ENCODE assay signal across 22 cellular contexts in genomic region chr9:122134822-122135528, GRCh38. TPM values are rescaled to one million over a fixed set of nuclear protein-coding genes. Genes with fewer than 3 reads are reported as not detected.
A peak's percentile ranks its signal among the peaks of the same experiment; 100 is the strongest.
DNase-seq lines count a peak whose midpoint lies in the region; ATAC-seq and TF ChIP-seq lines count a peak whose summit lies in the region.
"Had no signal": no experiment of that assay in that cellular context is flagged by ENCODE, and none has a peak within 500 bp of the region (broad histone marks: within the 10 kb centered on the region; RNA-seq: fewer than 3 reads in every experiment).

No MANE protein-coding gene starts in this region.

- H3K4me2 ChIP-seq in H9 (ENCODE audit: insufficient read depth, insufficient read length, low read length), result no peak overlapping the region
- H3K4me2 ChIP-seq: hepatocyte had no signal

- no peak overlapping the region for H2BK15ac ChIP-seq in H9 (ENCODE audit: low read depth, low read length)

- no peak overlapping the region for H3T11ph ChIP-seq in H9 (ENCODE audit: low read length)

- no peak overlapping the region for H4K91ac ChIP-seq in H9 (ENCODE audit: insufficient read length, low read depth, low read length)

- H3K4me3 ChIP-seq in fibroblast of the aortic adventitia (ENCODE audit: low read depth, low read length), result no peak overlapping the region
- H3K4me3 ChIP-seq: body of pancreas, esophagus muscularis mucosa, hepatocyte, MG63 had no signal

- H3K23me2 ChIP-seq in H9 (ENCODE audit: insufficient read length, low read depth, low read length, poor library complexity, severe bottlenecking), result no peaks in the 10 kb centered on the region

- intact Hi-C loops in activated naive CD4-positive, alpha-beta T cell treated with anti-CD3 and anti-CD28 coated beads for 36 hours (cut with micrococcal nuclease), result no loop called here

- no peaks in the 10 kb centered on the region; a peak in 1 of 7 replicates for H3K36me3 Mint-ChIP-seq in H9 (ENCODE audit: insufficient read depth in 1 of 3, low read depth in 3 of 3)
- H3K36me3 Mint-ChIP-seq in WTC11, result no peaks in the 10 kb centered on the region
- H3K36me3 Mint-ChIP-seq in activated naive CD4-positive, alpha-beta T cell treated with anti-CD3 and anti-CD28 coated beads for 36 hours (ENCODE audit: low read depth), result no peaks in the 10 kb centered on the region
- H3K36me3 Mint-ChIP-seq: activated CD8-positive, alpha-beta memory T cell treated with anti-CD3 and anti-CD28 coated beads, Interleukin-2, amount 10 ng/mL, durations not matched to agents 7 days and 5 days; naive thymus-derived CD8-positive, alpha-beta T cell had no signal

- no peaks in the 10 kb centered on the region for H3K27me3 ChIP-seq in H9 (ENCODE audit: insufficient read depth, low read length)
- H3K27me3 ChIP-seq: BE2C, body of pancreas, esophagus muscularis mucosa, MG63 had no signal

- TF ChIP-seq CTCF in H9 (conservative IDR thresholded peaks at IDR 0.05), result 0 out of 3 replicates have a peak, but pooled peaks have one; percentile 21
- TF ChIP-seq CTCF in WTC11 (IDR thresholded peaks at IDR 0.05), result no peak
- no peak for TF ChIP-seq CTCF in fibroblast of the aortic adventitia (IDR thresholded peaks at IDR 0.05; ENCODE audit: insufficient read depth, low read length)

- H3K79me1 ChIP-seq in H9 (ENCODE audit: insufficient read depth, low read depth, low read length, poor library complexity, severe bottlenecking), result no peaks in the 10 kb centered on the region

- CTCF ChIA-PET in WTC11 (lab: Charles Lee), result interaction anchor here (0.8 to 5.8 kb wide), 15 partner anchors 10 to 329 kb away, joined by 3 to 40 read pairs (median 6); partner anchors contain the start of genes MORN5 and NDUFA8
- CTCF ChIA-PET in activated naive CD4-positive, alpha-beta T cell treated with anti-CD3 and anti-CD28 coated beads for 36 hours (lab: Charles Lee), result interaction anchor here (0.5 to 5.1 kb wide), 5 partner anchors 10 to 118 kb away, joined by 3 to 29 read pairs (median 3); no protein-coding TSS in a partner anchor

- no peak overlapping the region for H3K9ac ChIP-seq in H9 (ENCODE audit: extremely low read depth, insufficient read length, low read length)

- WGBS in H9 (ENCODE audit: extremely low coverage, insufficient read length, low lambda C conversion rate), result no CpG with 5 or more reads among the region's 12 CpGs

- H2AFZ ChIP-seq in H9 (ENCODE audit: low read length), result no peak overlapping the region
- H2AFZ ChIP-seq: hepatocyte had no signal

- H3K27ac Mint-ChIP-seq in H9 (no peak overlapping the region; a peak in 1 of 7 replicates), WTC11 (no peak overlapping the region)
- H3K27ac Mint-ChIP-seq in activated naive CD4-positive, alpha-beta T cell treated with anti-CD3 and anti-CD28 coated beads for 36 hours, result no peak overlapping the region
- H3K27ac Mint-ChIP-seq: activated B cell treated with CpG ODN at 0.5 μM for 24 hours; activated CD8-positive, alpha-beta memory T cell treated with anti-CD3 and anti-CD28 coated beads, Interleukin-2, amount 10 ng/mL, durations not matched to agents 7 days and 5 days; dendritic cell treated with granulocyte-macrophage colony-stimulating factor and Interleukin-4, amounts not matched to agents 40 ng/mL and 50 ng/mL, for 4 days; naive thymus-derived CD8-positive, alpha-beta T cell had no signal

- POLR2A ChIA-PET in WTC11 (lab: Charles Lee), result no interaction called here

- H3K4me1 Mint-ChIP-seq in H9, result peaks cover 46 to 64% of the 10 kb centered on the region in 2 experiments
- peaks cover 54% of the 10 kb centered on the region for H3K4me1 Mint-ChIP-seq in WTC11
- no peaks in the 10 kb centered on the region for H3K4me1 Mint-ChIP-seq in activated naive CD4-positive, alpha-beta T cell treated with anti-CD3 and anti-CD28 coated beads for 36 hours (ENCODE audit: low read depth)
- H3K4me1 Mint-ChIP-seq: activated B cell treated with CpG ODN at 0.5 μM for 24 hours; activated CD8-positive, alpha-beta memory T cell treated with anti-CD3 and anti-CD28 coated beads, Interleukin-2, amount 10 ng/mL, durations not matched to agents 7 days and 5 days; naive thymus-derived CD8-positive, alpha-beta T cell had no signal

- H3K4ac ChIP-seq in H9 (ENCODE audit: low read depth, low read length), result no peak overlapping the region

- no peaks in the 10 kb centered on the region for H3K79me2 ChIP-seq in H9 (ENCODE audit: insufficient read depth, low read length)
- H3K79me2 ChIP-seq: hepatocyte had no signal

- H3K14ac ChIP-seq in H9 (ENCODE audit: insufficient read depth, low read length), result no peak overlapping the region

- DNase-seq in H9 (no peak), WTC11 (ENCODE audit: low spot score) (no peak), fibroblast of the aortic adventitia (ENCODE audit: low read depth) (peak; percentile 42), retina (peak; percentile 74), NCI-H1092 treated with DMSO at 0.1 percent for 48 hours (lab: John Stamatoyannopoulos, UW) (no peak), HK-2 (ENCODE audit: unreplicated experiment) (no peak)
- no peak for DNase-seq in activated naive CD4-positive, alpha-beta T cell treated with anti-CD3 and anti-CD28 coated beads for 36 hours
- DNase-seq: activated B cell treated with CpG ODN at 0.5 μM for 24 hours; activated CD8-positive, alpha-beta memory T cell treated with anti-CD3 and anti-CD28 coated beads, Interleukin-2, amount 10 ng/mL, durations not matched to agents 7 days and 5 days; BE2C; body of pancreas; DMS153; MG63; naive thymus-derived CD8-positive, alpha-beta T cell; NCI-H82; stimulated activated CD4-positive, alpha-beta T cell treated with anti-CD3 and anti-CD28 coated beads, Interleukin-1b, Interleukin-23, amount 100 ng/mL, for 48 hours; SW 1271 had no signal

- no peak overlapping the region for H3K18ac ChIP-seq in H9 (ENCODE audit: insufficient read length, low read depth, low read length)

- H3K23ac ChIP-seq in H9 (ENCODE audit: insufficient read length, low read depth, low read length), result no peak overlapping the region

- H3K4me1 ChIP-seq in H9 (ENCODE audit: insufficient read depth, low read length), result peaks cover 10% of the 10 kb centered on the region; the same call in 1 of the 2 replicates
- H3K4me1 ChIP-seq: body of pancreas had no signal

- ATAC-seq in WTC11, result peak; percentile 14; the same call in 1 of the 2 replicates
- ATAC-seq: activated CD8-positive, alpha-beta memory T cell treated with anti-CD3 and anti-CD28 coated beads, Interleukin-2, amount 10 ng/mL, durations not matched to agents 7 days and 5 days; body of pancreas; naive thymus-derived CD8-positive, alpha-beta T cell had no signal

- no peaks in the 10 kb centered on the region for H3K9me3 ChIP-seq in H9 (ENCODE audit: control insufficient read depth, low read depth, low read length)
- H3K9me3 ChIP-seq: BE2C, body of pancreas, esophagus muscularis mucosa, MG63 had no signal

- H3K27ac ChIP-seq in H9 (ENCODE audit: insufficient read length, low read depth, low read length), result no peak overlapping the region
- H3K27ac ChIP-seq: body of pancreas, esophagus muscularis mucosa, hepatocyte had no signal

- H3K27me3 Mint-ChIP-seq in H9 (ENCODE audit: low read depth), result peaks cover 34% of the 10 kb centered on the region
- H3K27me3 Mint-ChIP-seq in WTC11 (ENCODE audit: low read depth), result peaks cover 15% of the 10 kb centered on the region
- peaks cover 2% of the 10 kb centered on the region for H3K27me3 Mint-ChIP-seq in activated naive CD4-positive, alpha-beta T cell treated with anti-CD3 and anti-CD28 coated beads for 36 hours (ENCODE audit: low read depth)

- no peak overlapping the region for H4K5ac ChIP-seq in H9 (ENCODE audit: insufficient read length, low read depth, low read length)

- H4K8ac ChIP-seq in H9 (replicated peaks; ENCODE audit: insufficient read length, low read depth, low read length), result no peak overlapping the region

- no peaks in the 10 kb centered on the region for H4K20me1 ChIP-seq in H9 (ENCODE audit: control insufficient read depth, insufficient read depth, insufficient read length)

- no peak overlapping the region for H2BK20ac ChIP-seq in H9 (ENCODE audit: low read depth, low read length, poor library complexity, severe bottlenecking)

- H3K56ac ChIP-seq in H9 (ENCODE audit: insufficient read length, low read depth, low read length), result no peak overlapping the region

- H2BK5ac ChIP-seq in H9 (ENCODE audit: insufficient read length, low read length), result no peak overlapping the region

- H3K9me3 Mint-ChIP-seq in H9 (no peaks in the 10 kb centered on the region; a peak in 1 of 5 replicates), WTC11 (no peaks in the 10 kb centered on the region)
- H3K9me3 Mint-ChIP-seq in activated naive CD4-positive, alpha-beta T cell treated with anti-CD3 and anti-CD28 coated beads for 36 hours, result no peaks in the 10 kb centered on the region
- H3K9me3 Mint-ChIP-seq: activated B cell treated with CpG ODN at 0.5 μM for 24 hours; dendritic cell treated with granulocyte-macrophage colony-stimulating factor and Interleukin-4, amounts not matched to agents 40 ng/mL and 50 ng/mL, for 4 days; naive thymus-derived CD8-positive, alpha-beta T cell had no signal

- H2BK120ac ChIP-seq in H9 (ENCODE audit: low read depth, low read length, poor library complexity, severe bottlenecking), result no peak overlapping the region

- H2BK12ac ChIP-seq in H9 (ENCODE audit: insufficient read length, low read depth, low read length), result no peak overlapping the region

- no peak overlapping the region for H2AK5ac ChIP-seq in H9 (ENCODE audit: insufficient read length, low read length)

- H3K4me3 Mint-ChIP-seq in H9, result peak overlapping the region in 1 of 2 experiments; percentile 35; a peak in 2 of 5 replicates
- peak overlapping the region; percentile 5; the same call in 1 of the 2 replicates for H3K4me3 Mint-ChIP-seq in WTC11
- no peak overlapping the region for H3K4me3 Mint-ChIP-seq in activated naive CD4-positive, alpha-beta T cell treated with anti-CD3 and anti-CD28 coated beads for 36 hours
- H3K4me3 Mint-ChIP-seq: activated B cell treated with CpG ODN at 0.5 μM for 24 hours; activated CD8-positive, alpha-beta memory T cell treated with anti-CD3 and anti-CD28 coated beads, Interleukin-2, amount 10 ng/mL, durations not matched to agents 7 days and 5 days; dendritic cell treated with granulocyte-macrophage colony-stimulating factor and Interleukin-4, amounts not matched to agents 40 ng/mL and 50 ng/mL, for 4 days; naive thymus-derived CD8-positive, alpha-beta T cell had no signal

TF ChIP-seq in WTC11, 78 proteins besides CTCF, POLR2A, EP300 and RAD21 (continues in another document):
- no peak for TF ChIP-seq NR1H2 (CRISPR knock-in tag; IDR thresholded peaks at IDR 0.05)

RNA-seq across cellular contexts. Expression of gene NDUFA8, which starts 24.6 kb away (rescaled TPM):
- 60.7 and 65.1 TPM in 2 replicates for total RNA-seq in H9 (2021)
- 70.7 to 71.8 TPM (median 71.2 TPM) in 3 replicates for total RNA-seq in WTC11 (2021)
- 23.5 and 25.2 TPM in 2 replicates for total RNA-seq in fibroblast of the aortic adventitia (ENCODE audit: low replicate concordance)
- 10 to 100 TPM; 45.5 to 47.9 TPM for total RNA-seq in activated naive CD4-positive, alpha-beta T cell treated with anti-CD3 and anti-CD28 coated beads for 36 hours

RNA-seq across cellular contexts. Expression of gene MORN5, which starts 24.7 kb away (rescaled TPM):
- total RNA-seq in H9 (2021) (not detected in 2 replicates), WTC11 (2021) (not detected in 3 replicates), fibroblast of the aortic adventitia (ENCODE audit: low replicate concordance) (not detected in 2 replicates)
- not detected for total RNA-seq in activated naive CD4-positive, alpha-beta T cell treated with anti-CD3 and anti-CD28 coated beads for 36 hours
- total RNA-seq: activated B cell treated with CpG ODN at 0.5 μM for 24 hours; activated CD8-positive, alpha-beta memory T cell treated with anti-CD3 and anti-CD28 coated beads, Interleukin-2, amount 10 ng/mL, durations not matched to agents 7 days and 5 days; body of pancreas; hepatocyte; naive thymus-derived CD8-positive, alpha-beta T cell; RPMI7951; subcutaneous adipose tissue had no signal

RNA-seq across cellular contexts. Expression of gene TTLL11, which starts 41.9 kb away (rescaled TPM):
- total RNA-seq in H9 (2021), result 1.5 and 1.9 TPM in 2 replicates
- 0.50 to 1.1 TPM (median 0.69 TPM) in 3 replicates for total RNA-seq in WTC11 (2021)
- 4.8 and 7.3 TPM in 2 replicates for total RNA-seq in fibroblast of the aortic adventitia (ENCODE audit: low replicate concordance)
- total RNA-seq in activated naive CD4-positive, alpha-beta T cell treated with anti-CD3 and anti-CD28 coated beads for 36 hours, result under 1 TPM; 0.84 to 0.86 TPM

Comparison
In these comparisons a context has a peak if more than half of its experiments do, and no peak if none do; other contexts are left out.
1. DNase-seq: peak in fibroblast of the aortic adventitia (single experiment) and retina (single experiment); none in H9 (single experiment), WTC11 (single experiment), NCI-H1092 treated with DMSO at 0.1 percent for 48 hours (single experiment), activated naive CD4-positive, alpha-beta T cell treated with anti-CD3 and anti-CD28 coated beads for 36 hours (single experiment) and HK-2 (single experiment).